ENCODE assay signal across 24 cellular contexts in genomic region chr18:22272242-22272641, GRCh38.
DNase-seq lines count a peak whose midpoint lies in the region; ATAC-seq and TF ChIP-seq lines count a peak whose summit lies in the region.
"Had no signal": no experiment of that assay in that cellular context is flagged by ENCODE, and none has a peak within 500 bp of the region (broad histone marks: within the 10 kb centered on the region; RNA-seq: fewer than 3 reads in every experiment).

No MANE protein-coding gene starts in this region.

- no peak overlapping the region for H2AFZ ChIP-seq in smooth muscle cell (ENCODE audit: low read depth)
- H2AFZ ChIP-seq: PC-9 had no signal

- no peak for ATAC-seq in activated T-helper 17 cell treated with anti-CD3 and anti-CD28 coated beads, Interleukin-2, amount 50 U/mL, for 72 hours (replicated peaks)
- ATAC-seq: GM12878 had no signal

- peaks cover 9% of the 10 kb centered on the region for H3K27me3 ChIP-seq in smooth muscle cell (ENCODE audit: low read depth)

- DNase-seq in DMS153 (lab: John Stamatoyannopoulos, UW) (peak; percentile 21), DMS153 treated with DMSO at 0.1 percent for 48 hours (lab: John Stamatoyannopoulos, UW; ENCODE audit: unreplicated experiment) (no peak), NCI-H146 treated with DMSO at 0.1 percent for 48 hours (lab: John Stamatoyannopoulos, UW; ENCODE audit: unreplicated experiment) (peak; percentile 70), fibroblast of pulmonary artery (ENCODE audit: low read depth) (peak; percentile 13), retinal pigment epithelial cell (ENCODE audit: low read depth) (peak; percentile 39), smooth muscle cell (lab: John Stamatoyannopoulos, UW; ENCODE audit: unreplicated experiment) (no peak)
- DNase-seq: 8988T; Calu3; CD8-positive, alpha-beta memory T cell; DMS79 treated with DMSO at 0.1 percent for 48 hours; H7; IMR-90; NCI-H1092 treated with DMSO at 0.1 percent for 48 hours; NCI-H187 treated with DMSO at 0.1 percent for 48 hours; NCI-H2107; NCI-H69; PC-9; SIG-M5; SK-N-SH had no signal

- no peak overlapping the region for H3K9ac ChIP-seq in smooth muscle cell (ENCODE audit: low read depth)
- H3K9ac ChIP-seq: KMS-11, SK-N-SH had no signal

- H3K9me3 Mint-ChIP-seq in activated T-helper 17 cell treated with anti-CD3 and anti-CD28 coated beads, Interleukin-2, amount 50 U/mL, for 72 hours: no peaks in the 10 kb centered on the region
- H3K9me3 Mint-ChIP-seq: CD8-positive, alpha-beta memory T cell had no signal

- no peak overlapping the region for H3K4me2 ChIP-seq in smooth muscle cell
- H3K4me2 ChIP-seq: KMS-11, PC-9, SK-N-SH had no signal

- no peaks in the 10 kb centered on the region for H3F3A ChIP-seq in smooth muscle cell (ENCODE audit: low read depth)

- no peak overlapping the region for H3K4me3 ChIP-seq in fibroblast of pulmonary artery (replicated peaks; ENCODE audit: low read depth, low read length)
- H3K4me3 ChIP-seq in retinal pigment epithelial cell (ENCODE audit: low read length): no peak overlapping the region
- H3K4me3 ChIP-seq in smooth muscle cell: no peak overlapping the region
- H3K4me3 ChIP-seq: GM12878, PC-9 had no signal

- no peaks in the 10 kb centered on the region for H4K20me1 ChIP-seq in smooth muscle cell (ENCODE audit: low read depth)

- no peaks in the 10 kb centered on the region for H3K27me3 Mint-ChIP-seq in activated T-helper 17 cell treated with anti-CD3 and anti-CD28 coated beads, Interleukin-2, amount 50 U/mL, for 72 hours

- no peaks in the 10 kb centered on the region for H3K9me3 ChIP-seq in smooth muscle cell (replicated peaks; ENCODE audit: low read depth)
- H3K9me3 ChIP-seq: SK-N-SH had no signal

- H3K36me3 ChIP-seq in smooth muscle cell (ENCODE audit: low read depth): no peaks in the 10 kb centered on the region

- TF ChIP-seq CTCF in fibroblast of pulmonary artery (IDR thresholded peaks at IDR 0.05; ENCODE audit: low read length, missing control alignments) (no peak), retinal pigment epithelial cell (conservative IDR thresholded peaks at IDR 0.05; ENCODE audit: low read depth, low read length) (no peak), smooth muscle cell (IDR thresholded peaks at IDR 0.05; ENCODE audit: borderline replicate concordance, insufficient read depth, poor library complexity, severe bottlenecking) (no peak)

- no peak overlapping the region for H3K27ac Mint-ChIP-seq in activated T-helper 17 cell treated with anti-CD3 and anti-CD28 coated beads, Interleukin-2, amount 50 U/mL, for 72 hours

- H3K79me2 ChIP-seq in smooth muscle cell (ENCODE audit: low read depth): no peaks in the 10 kb centered on the region

- H3K36me3 Mint-ChIP-seq in activated T-helper 17 cell treated with anti-CD3 and anti-CD28 coated beads, Interleukin-2, amount 50 U/mL, for 72 hours (ENCODE audit: low read depth): no peaks in the 10 kb centered on the region
- H3K36me3 Mint-ChIP-seq: CD8-positive, alpha-beta memory T cell had no signal

- no peak overlapping the region for H3K4me3 Mint-ChIP-seq in activated T-helper 17 cell treated with anti-CD3 and anti-CD28 coated beads, Interleukin-2, amount 50 U/mL, for 72 hours
- H3K4me3 Mint-ChIP-seq: CD8-positive, alpha-beta memory T cell had no signal

- no peaks in the 10 kb centered on the region for H3K4me1 Mint-ChIP-seq in activated T-helper 17 cell treated with anti-CD3 and anti-CD28 coated beads, Interleukin-2, amount 50 U/mL, for 72 hours

- no peaks in the 10 kb centered on the region for H3K4me1 ChIP-seq in smooth muscle cell (ENCODE audit: low read depth)

- H3K27ac ChIP-seq in smooth muscle cell (ENCODE audit: low read depth): no peak overlapping the region
- H3K27ac ChIP-seq: C4-2B, KMS-11, PC-9, RWPE1 had no signal

Comparison
In these comparisons a context has a peak if more than half of its experiments do, and no peak if none do; other contexts are left out.
1. DNase-seq: peak in DMS153 (single experiment), NCI-H146 treated with DMSO at 0.1 percent for 48 hours (single experiment), fibroblast of pulmonary artery (single experiment) and retinal pigment epithelial cell (single experiment); none in DMS153 treated with DMSO at 0.1 percent for 48 hours (single experiment) and smooth muscle cell (single experiment).